In the genomic region with DNA sequence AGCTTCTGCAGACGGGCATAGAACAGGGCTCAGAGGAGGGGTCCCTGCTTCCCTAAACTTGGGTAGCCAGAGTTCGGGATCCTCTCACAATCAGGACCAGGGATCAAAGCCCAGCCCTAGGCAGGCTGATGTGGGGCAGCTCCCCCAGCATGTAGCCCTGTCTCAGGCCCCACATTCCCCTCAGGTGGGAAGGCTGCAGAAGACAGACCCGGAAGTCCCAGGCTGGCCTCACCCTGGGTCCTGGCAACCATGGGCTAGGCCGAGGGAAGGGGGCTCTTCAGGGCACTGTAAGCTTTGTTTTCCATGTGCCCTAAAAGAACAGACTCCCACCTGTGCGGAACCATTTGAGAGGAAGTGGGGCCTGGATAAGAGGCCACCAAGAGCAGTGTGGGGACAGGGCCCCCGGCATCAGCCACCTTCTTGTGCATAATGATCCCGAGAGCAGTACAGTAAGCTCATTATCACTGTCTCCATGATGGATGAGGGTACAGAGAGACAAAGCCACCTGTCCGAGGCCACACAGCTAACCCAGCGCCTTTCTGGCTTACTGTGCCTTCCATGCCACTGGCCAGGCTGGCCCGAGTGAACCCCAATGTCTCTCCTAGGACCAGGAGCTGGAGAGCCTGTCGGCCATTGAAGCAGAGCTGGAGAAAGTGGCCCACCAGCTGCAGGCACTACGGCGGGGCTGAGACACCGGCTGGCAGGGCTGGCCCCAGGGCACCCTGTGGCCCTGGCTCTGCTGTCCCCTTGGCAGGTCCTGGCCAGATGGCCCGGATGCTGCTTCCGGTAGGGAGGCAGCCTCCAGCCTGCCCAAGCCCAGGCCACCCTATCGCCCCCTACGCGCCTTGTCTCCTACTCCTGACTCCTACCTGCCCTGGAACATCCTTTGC, we compare ENCODE assay signal across 1 cellular context.
TF ChIP-seq lines count a peak whose summit lies in the region.

No MANE protein-coding gene starts in this region.

TF ChIP-seq in GM23338, 12 proteins besides CTCF, POLR2A, EP300 and RAD21 (continued from another document):
- no peak for TF ChIP-seq ZNF462 (CRISPR knock-in tag; IDR thresholded peaks at IDR 0.05)
- TF ChIP-seq EZH2 (IDR thresholded peaks at IDR 0.05; ENCODE audit: low read depth, unreplicated experiment): no peak
- TF ChIP-seq ZNF331 (CRISPR knock-in tag; IDR thresholded peaks at IDR 0.05; ENCODE audit: low read depth): no peak
